Comparison of ENCODE assay signal across 15 cellular contexts in genomic region chr7:139687980-139688632, GRCh38.
DNase-seq lines count a peak whose midpoint lies in the region; ATAC-seq, FAIRE-seq and TF ChIP-seq lines count a peak whose summit lies in the region.
"Had no signal": no experiment of that assay in that cellular context is flagged by ENCODE, and none has a peak within 500 bp of the region (broad histone marks: within the 10 kb centered on the region; RNA-seq: fewer than 3 reads in every experiment).

No MANE protein-coding gene starts in this region.

- H3K36me3 Mint-ChIP-seq in activated CD4-positive, alpha-beta T cell treated with anti-CD3 and anti-CD28 coated beads, Interleukin-2, amount 10 ng/mL, durations not matched to agents 24 days and 14 days (ENCODE audit: low read depth): peaks cover 47% of the 10 kb centered on the region
- peaks cover 39% of the 10 kb centered on the region for H3K36me3 Mint-ChIP-seq in activated naive CD8-positive, alpha-beta T cell treated with anti-CD3 and anti-CD28 coated beads for 36 hours

- intact Hi-C loops in activated CD4-positive, alpha-beta T cell treated with anti-CD3 and anti-CD28 coated beads, Interleukin-2, amount 10 ng/mL, durations not matched to agents 24 days and 14 days (cut with micrococcal nuclease): no loop called here
- intact Hi-C loops in esophagus muscularis mucosa (cut with DNase I): no loop called here

- H3K27ac Mint-ChIP-seq in activated CD4-positive, alpha-beta T cell treated with anti-CD3 and anti-CD28 coated beads, Interleukin-2, amount 10 ng/mL, durations not matched to agents 24 days and 14 days: peak overlapping the region; percentile 26
- H3K27ac Mint-ChIP-seq in activated naive CD8-positive, alpha-beta T cell treated with anti-CD3 and anti-CD28 coated beads for 36 hours: no peak overlapping the region

- in situ Hi-C loops in SK-MEL-5 (cut with HindIII; ENCODE audit: low pct_unique_long_range_greater_than_20kb, low sequenced_read_pairs): no loop called here

- no peak for ATAC-seq in HG02840 (IDR thresholded peaks at IDR 0.05; ENCODE audit: low FRiP score, unreplicated experiment)
- ATAC-seq: activated T-cell treated with anti-CD3 and anti-CD28 coated beads, Interleukin-2, amount 50 U/mL, for 4 hours had no signal

- H3K27ac ChIP-seq in small intestine (ENCODE audit: low read depth in 1 of 2, low read length in 1 of 2): no peak overlapping the region
- H3K27ac ChIP-seq in esophagus muscularis mucosa (replicated peaks in 1 of 4): no peak overlapping the region
- H3K27ac ChIP-seq: colonic mucosa, tibial nerve had no signal

- H3K4me3 ChIP-seq in fibroblast of pulmonary artery (replicated peaks; ENCODE audit: low read depth, low read length) (no peak overlapping the region), small intestine (ENCODE audit: low read depth in 1 of 2, low read length in 2 of 2) (no peak overlapping the region), esophagus muscularis mucosa (no peak overlapping the region)
- H3K4me3 ChIP-seq: colonic mucosa, tibial nerve had no signal

- TF ChIP-seq POLR2A in esophagus muscularis mucosa (IDR thresholded peaks at IDR 0.05; ENCODE audit: low read depth): no peak

- H3K4me1 Mint-ChIP-seq in activated CD4-positive, alpha-beta T cell treated with anti-CD3 and anti-CD28 coated beads, Interleukin-2, amount 10 ng/mL, durations not matched to agents 24 days and 14 days: peaks cover 21% of the 10 kb centered on the region
- peaks cover 17% of the 10 kb centered on the region for H3K4me1 Mint-ChIP-seq in activated naive CD8-positive, alpha-beta T cell treated with anti-CD3 and anti-CD28 coated beads for 36 hours

- no peak for FAIRE-seq in small intestine (lab: Jason Lieb, UNC)

- H3K36me3 ChIP-seq in small intestine (ENCODE audit: control insufficient read depth in 2 of 2, insufficient read depth in 2 of 2, low read length in 2 of 2) (peaks cover 0 to 3% of the 10 kb centered on the region in 2 donors), esophagus muscularis mucosa (peaks cover 0 to 27% (median 2%) of the 10 kb centered on the region in 4 donors)
- H3K36me3 ChIP-seq: colonic mucosa had no signal

- H3K9me3 ChIP-seq in small intestine (ENCODE audit: control insufficient read depth, low read depth) (no peaks in the 10 kb centered on the region), esophagus muscularis mucosa (peaks cover 0 to 3% (median 0%) of the 10 kb centered on the region in 4 donors)
- H3K9me3 ChIP-seq: colonic mucosa had no signal

- peaks cover 25% of the 10 kb centered on the region for H3K9me3 Mint-ChIP-seq in activated CD4-positive, alpha-beta T cell treated with anti-CD3 and anti-CD28 coated beads, Interleukin-2, amount 10 ng/mL, durations not matched to agents 24 days and 14 days
- H3K9me3 Mint-ChIP-seq in activated naive CD8-positive, alpha-beta T cell treated with anti-CD3 and anti-CD28 coated beads for 36 hours: peaks cover 11% of the 10 kb centered on the region

- 75 to 86% (median 84%) methylated on average over 7 of the region's 7 CpGs for WGBS in small intestine, 3 donors
- WGBS in esophagus muscularis mucosa: 85% methylated on average over 7 of the region's 7 CpGs

- DNase-seq in activated CD4-positive, alpha-beta T cell treated with anti-CD3 and anti-CD28 coated beads, Interleukin-2, amount 10 ng/mL, durations not matched to agents 24 days and 14 days: no peak
- no peak for DNase-seq in activated CD4-positive, alpha-beta T cell treated with anti-CD3 and anti-CD28 coated beads for 48 hours
- DNase-seq in SK-MEL-5 (ENCODE audit: low read depth, low spot score) (peak; percentile 28), fibroblast of pulmonary artery (ENCODE audit: low read depth) (peak; percentile 62), small intestine (peak; percentile 34), esophagus muscularis mucosa (ENCODE audit: extremely low spot score) (no peak)
- DNase-seq in activated naive CD8-positive, alpha-beta T cell treated with anti-CD3 and anti-CD28 coated beads for 36 hours: no peak
- DNase-seq: activated T-cell treated with anti-CD3 and anti-CD28 coated beads, Interleukin-2, amount 50 U/mL, for 4 hours; colonic mucosa; KBM-7; NCI-H446 treated with DMSO at 0.1 percent for 48 hours; T-helper 9 cell had no signal

- no peaks in the 10 kb centered on the region for H3K27me3 ChIP-seq in small intestine (ENCODE audit: control insufficient read depth in 2 of 2, insufficient read depth in 2 of 2, low read length in 2 of 2)
- no peaks in the 10 kb centered on the region for H3K27me3 ChIP-seq in esophagus muscularis mucosa
- H3K27me3 ChIP-seq: colonic mucosa, tibial nerve had no signal

- no peak for TF ChIP-seq EP300 in esophagus muscularis mucosa (IDR thresholded peaks at IDR 0.05)

- H3K4me1 ChIP-seq in small intestine (ENCODE audit: control insufficient read depth in 2 of 2, insufficient read depth in 1 of 2, low read depth in 1 of 2, low read length in 1 of 2) (peaks cover 2 to 3% of the 10 kb centered on the region in 2 donors), esophagus muscularis mucosa (peaks cover 12 to 30% (median 14%) of the 10 kb centered on the region in 4 donors)
- H3K4me1 ChIP-seq: colonic mucosa had no signal

- TF ChIP-seq CTCF in fibroblast of pulmonary artery (IDR thresholded peaks at IDR 0.05; ENCODE audit: low read length, missing control alignments) (no peak), esophagus muscularis mucosa (IDR thresholded peaks at IDR 0.05) (no peak)

- no peaks in the 10 kb centered on the region for H3K27me3 Mint-ChIP-seq in activated CD4-positive, alpha-beta T cell treated with anti-CD3 and anti-CD28 coated beads, Interleukin-2, amount 10 ng/mL, durations not matched to agents 24 days and 14 days
- H3K27me3 Mint-ChIP-seq in activated naive CD8-positive, alpha-beta T cell treated with anti-CD3 and anti-CD28 coated beads for 36 hours: no peaks in the 10 kb centered on the region

- H3K4me3 Mint-ChIP-seq in activated CD4-positive, alpha-beta T cell treated with anti-CD3 and anti-CD28 coated beads, Interleukin-2, amount 10 ng/mL, durations not matched to agents 24 days and 14 days: no peak overlapping the region
- no peak overlapping the region for H3K4me3 Mint-ChIP-seq in activated naive CD8-positive, alpha-beta T cell treated with anti-CD3 and anti-CD28 coated beads for 36 hours
- H3K4me3 Mint-ChIP-seq: activated T-cell treated with anti-CD3 and anti-CD28 coated beads, Interleukin-2, amount 50 U/mL, for 4 hours; nephron had no signal

Comparison
In these comparisons a context has a peak if more than half of its experiments do, and no peak if none do; other contexts are left out.
1. DNase-seq: peak in SK-MEL-5 (single experiment), fibroblast of pulmonary artery (single experiment) and small intestine (single experiment); none in activated CD4-positive, alpha-beta T cell treated with anti-CD3 and anti-CD28 coated beads, Interleukin-2, amount 10 ng/mL, durations not matched to agents 24 days and 14 days (single experiment), activated CD4-positive, alpha-beta T cell treated with anti-CD3 and anti-CD28 coated beads for 48 hours (single experiment), activated naive CD8-positive, alpha-beta T cell treated with anti-CD3 and anti-CD28 coated beads for 36 hours (single experiment) and esophagus muscularis mucosa (single experiment).